1 cellular context compared by ENCODE assay signal in the genomic region with DNA sequence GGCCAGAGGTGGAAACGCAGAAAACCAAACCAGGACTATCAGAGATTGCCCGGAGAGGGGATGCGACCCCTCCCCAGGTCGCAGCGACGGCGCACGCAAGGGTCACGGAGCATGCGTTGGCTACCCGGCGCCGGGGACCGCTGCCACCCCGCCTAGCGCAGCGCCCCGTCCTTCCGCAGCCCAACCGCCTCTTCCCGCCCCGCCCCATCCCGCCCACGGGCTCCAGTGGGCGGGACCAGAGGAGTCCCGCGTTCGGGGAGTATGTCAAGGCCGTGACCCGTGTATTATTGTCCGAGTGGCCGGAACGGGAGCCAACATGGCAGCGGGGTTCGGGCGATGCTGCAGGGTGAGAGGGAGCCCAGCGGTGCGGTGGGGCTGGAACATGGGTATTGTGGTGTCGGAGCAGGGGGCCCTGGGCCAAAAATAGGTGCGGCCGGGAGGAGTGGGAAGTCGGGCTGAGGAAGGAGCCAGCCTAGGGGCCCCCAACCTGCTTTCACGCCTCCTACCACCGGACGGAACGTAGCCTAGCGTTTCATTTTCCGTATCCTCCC.
TF ChIP-seq lines count a peak whose summit lies in the region.

A gene (plus strand): TSS at position 238 of the 551 bp plus-strand sequence. CDS start 79 bp downstream, at position 317.

TF ChIP-seq in Ishikawa, 13 proteins besides CTCF, POLR2A, EP300 and RAD21 (continued from another document):
- peak; percentile 93 for TF ChIP-seq EGR1 (IDR thresholded peaks at IDR 0.05)
- no peak for TF ChIP-seq FOXM1 (IDR thresholded peaks at IDR 0.05; ENCODE audit: borderline replicate concordance, low read depth)
- no peak; the same call in 1 of the 2 replicates for TF ChIP-seq TCF12 (IDR thresholded peaks at IDR 0.05; ENCODE audit: low read depth)
- TF ChIP-seq, protein P1, sequence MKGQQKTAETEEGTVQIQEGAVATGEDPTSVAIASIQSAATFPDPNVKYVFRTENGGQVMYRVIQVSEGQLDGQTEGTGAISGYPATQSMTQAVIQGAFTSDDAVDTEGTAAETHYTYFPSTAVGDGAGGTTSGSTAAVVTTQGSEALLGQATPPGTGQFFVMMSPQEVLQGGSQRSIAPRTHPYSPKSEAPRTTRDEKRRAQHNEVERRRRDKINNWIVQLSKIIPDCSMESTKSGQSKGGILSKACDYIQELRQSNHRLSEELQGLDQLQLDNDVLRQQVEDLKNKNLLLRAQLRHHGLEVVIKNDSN (IDR thresholded peaks at IDR 0.05), result no peak
- TF ChIP-seq, protein P2, sequence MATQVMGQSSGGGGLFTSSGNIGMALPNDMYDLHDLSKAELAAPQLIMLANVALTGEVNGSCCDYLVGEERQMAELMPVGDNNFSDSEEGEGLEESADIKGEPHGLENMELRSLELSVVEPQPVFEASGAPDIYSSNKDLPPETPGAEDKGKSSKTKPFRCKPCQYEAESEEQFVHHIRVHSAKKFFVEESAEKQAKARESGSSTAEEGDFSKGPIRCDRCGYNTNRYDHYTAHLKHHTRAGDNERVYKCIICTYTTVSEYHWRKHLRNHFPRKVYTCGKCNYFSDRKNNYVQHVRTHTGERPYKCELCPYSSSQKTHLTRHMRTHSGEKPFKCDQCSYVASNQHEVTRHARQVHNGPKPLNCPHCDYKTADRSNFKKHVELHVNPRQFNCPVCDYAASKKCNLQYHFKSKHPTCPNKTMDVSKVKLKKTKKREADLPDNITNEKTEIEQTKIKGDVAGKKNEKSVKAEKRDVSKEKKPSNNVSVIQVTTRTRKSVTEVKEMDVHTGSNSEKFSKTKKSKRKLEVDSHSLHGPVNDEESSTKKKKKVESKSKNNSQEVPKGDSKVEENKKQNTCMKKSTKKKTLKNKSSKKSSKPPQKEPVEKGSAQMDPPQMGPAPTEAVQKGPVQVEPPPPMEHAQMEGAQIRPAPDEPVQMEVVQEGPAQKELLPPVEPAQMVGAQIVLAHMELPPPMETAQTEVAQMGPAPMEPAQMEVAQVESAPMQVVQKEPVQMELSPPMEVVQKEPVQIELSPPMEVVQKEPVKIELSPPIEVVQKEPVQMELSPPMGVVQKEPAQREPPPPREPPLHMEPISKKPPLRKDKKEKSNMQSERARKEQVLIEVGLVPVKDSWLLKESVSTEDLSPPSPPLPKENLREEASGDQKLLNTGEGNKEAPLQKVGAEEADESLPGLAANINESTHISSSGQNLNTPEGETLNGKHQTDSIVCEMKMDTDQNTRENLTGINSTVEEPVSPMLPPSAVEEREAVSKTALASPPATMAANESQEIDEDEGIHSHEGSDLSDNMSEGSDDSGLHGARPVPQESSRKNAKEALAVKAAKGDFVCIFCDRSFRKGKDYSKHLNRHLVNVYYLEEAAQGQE (IDR thresholded peaks at IDR 0.05; ENCODE audit: low read depth), result no peak
- TF ChIP-seq TAF1 (IDR thresholded peaks at IDR 0.05; ENCODE audit: low read depth), result peak; percentile 84
- no peak; the same call in 1 of the 2 replicates for TF ChIP-seq NFIC (IDR thresholded peaks at IDR 0.05)
- peak; percentile 95 for TF ChIP-seq ZBTB7A (IDR thresholded peaks at IDR 0.05; ENCODE audit: low read depth)
- TF ChIP-seq TEAD4 (IDR thresholded peaks at IDR 0.05), result no peak
- no peak for TF ChIP-seq CREB1 (IDR thresholded peaks at IDR 0.05; ENCODE audit: low read depth)
- TF ChIP-seq YY1 (IDR thresholded peaks at IDR 0.05; ENCODE audit: low read depth), result peak; percentile 86
- TF ChIP-seq, protein P3, sequence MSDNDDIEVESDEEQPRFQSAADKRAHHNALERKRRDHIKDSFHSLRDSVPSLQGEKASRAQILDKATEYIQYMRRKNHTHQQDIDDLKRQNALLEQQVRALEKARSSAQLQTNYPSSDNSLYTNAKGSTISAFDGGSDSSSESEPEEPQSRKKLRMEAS (IDR thresholded peaks at IDR 0.05), result peak; percentile 56
TF ChIP-seq in Ishikawa: peak in this region for 5.
